In genomic region chr1:7348073-7348472, GRCh38 we compare ENCODE assay signal across 34 cellular contexts.
"Had no signal": no experiment of that assay in that cellular context is flagged by ENCODE, and none has a peak within 500 bp of the region (broad histone marks: within the 10 kb centered on the region; RNA-seq: fewer than 3 reads in every experiment).

No MANE protein-coding gene starts in this region.

- H3K27ac ChIP-seq: brain microvascular endothelial cell, esophagus muscularis mucosa, foreskin keratinocyte, gastrocnemius medialis, WERI-Rb-1 had no signal

- H3K36me3 ChIP-seq: brain microvascular endothelial cell, esophagus muscularis mucosa, gastrocnemius medialis, WERI-Rb-1 had no signal

- H3K4me1 Mint-ChIP-seq: activated T-helper 17 cell treated with anti-CD3 and anti-CD28 coated beads, Interleukin-2, amount 50 U/mL, for 72 hours; central memory CD8-positive, alpha-beta T cell; T-helper 17 cell had no signal

- H3K27me3 Mint-ChIP-seq: activated CD8-positive, alpha-beta T cell treated with anti-CD3 and anti-CD28 coated beads for 36 hours had no signal

- FAIRE-seq: astrocyte, bronchial epithelial cell, colon had no signal

- ATAC-seq: activated CD8-positive, alpha-beta T cell treated with anti-CD3 and anti-CD28 coated beads for 36 hours; activated T-cell treated with anti-CD3 and anti-CD28 coated beads, Interleukin-2, amount 50 U/mL, for 4 hours; activated T-helper 17 cell treated with anti-CD3 and anti-CD28 coated beads, Interleukin-2, amount 50 U/mL, for 72 hours; effector memory CD8-positive, alpha-beta T cell; foreskin keratinocyte; gastrocnemius medialis; T-helper 17 cell had no signal

- H3K9me3 ChIP-seq: esophagus muscularis mucosa, gastrocnemius medialis had no signal

- H3K27ac Mint-ChIP-seq: activated CD8-positive, alpha-beta T cell treated with anti-CD3 and anti-CD28 coated beads for 36 hours; activated naive CD8-positive, alpha-beta T cell; activated T-helper 17 cell treated with anti-CD3 and anti-CD28 coated beads, Interleukin-2, amount 50 U/mL, for 72 hours; effector memory CD8-positive, alpha-beta T cell; T-helper 17 cell; T-helper 2 cell treated with Interferon-gamma antibody and Interleukin-4, amounts not matched to agents 5 μg/mL and 100 μg/mL, for 36 hours had no signal

- H3K4me3 Mint-ChIP-seq: activated CD8-positive, alpha-beta T cell treated with anti-CD3 and anti-CD28 coated beads for 36 hours; activated naive CD8-positive, alpha-beta T cell; activated T-cell treated with anti-CD3 and anti-CD28 coated beads, Interleukin-2, amount 50 U/mL, for 4 hours; activated T-helper 17 cell treated with anti-CD3 and anti-CD28 coated beads, Interleukin-2, amount 50 U/mL, for 72 hours; central memory CD8-positive, alpha-beta T cell; effector memory CD8-positive, alpha-beta T cell; T-helper 17 cell; T-helper 2 cell treated with Interferon-gamma antibody and Interleukin-4, amounts not matched to agents 5 μg/mL and 100 μg/mL, for 36 hours had no signal

- H3K36me3 Mint-ChIP-seq: activated naive CD8-positive, alpha-beta T cell had no signal

- H3K4me3 ChIP-seq: esophagus muscularis mucosa, gastrocnemius medialis had no signal

- H3K4me1 ChIP-seq: esophagus muscularis mucosa, foreskin keratinocyte had no signal

- H3K9me3 Mint-ChIP-seq: activated CD8-positive, alpha-beta T cell treated with anti-CD3 and anti-CD28 coated beads for 36 hours; activated T-helper 17 cell treated with anti-CD3 and anti-CD28 coated beads, Interleukin-2, amount 50 U/mL, for 72 hours; effector memory CD8-positive, alpha-beta T cell; T-helper 2 cell treated with Interferon-gamma antibody and Interleukin-4, amounts not matched to agents 5 μg/mL and 100 μg/mL, for 36 hours had no signal

- H3K27me3 ChIP-seq: brain microvascular endothelial cell, esophagus muscularis mucosa, gastrocnemius medialis had no signal

- DNase-seq: activated CD4-positive, alpha-beta T cell treated with anti-CD3 and anti-CD28 coated beads for 1 hour; activated CD4-positive, alpha-beta T cell treated with anti-CD3 and anti-CD28 coated beads for 48 hours; activated CD4-positive, alpha-beta T cell treated with anti-CD3 and anti-CD28 coated beads, Interleukin-2, amount 50 U/mL, for 1 hour; activated CD4-positive, alpha-beta T cell treated with anti-CD3 and anti-CD28 coated beads, Interleukin-2, amount 50 U/mL, for 48 hours; activated CD4-positive, CD25-positive, alpha-beta regulatory T cell; activated CD8-positive, alpha-beta memory T cell treated with anti-CD3 and anti-CD28 coated beads for 24 hours; activated CD8-positive, alpha-beta T cell treated with anti-CD3 and anti-CD28 coated beads for 36 hours; activated effector memory CD4-positive, alpha-beta T cell treated with Interleukin-2 at 50 U/mL for 16 hours; activated gamma-delta T cell treated with Interleukin-2 at 50 U/mL for 16 hours; activated naive CD4-positive, alpha-beta T cell treated with anti-CD3 and anti-CD28 coated beads, Interleukin-2, amount 50 U/mL, for 16 hours; activated naive CD4-positive, alpha-beta T cell treated with Interleukin-2 at 50 U/mL for 16 hours; activated T-cell treated with anti-CD3 and anti-CD28 coated beads, Interleukin-2, amount 50 U/mL, for 4 hours; amniotic stem cell; anterior cingulate cortex; brain microvascular endothelial cell; cortex of kidney; dermis blood vessel endothelial cell; effector CD4-positive, alpha-beta T cell; effector memory CD8-positive, alpha-beta T cell; erythroblast; foreskin keratinocyte; gastrocnemius medialis; T-helper 1 cell; T-helper 17 cell; T1000; WERI-Rb-1 had no signal
